In the genomic region with DNA sequence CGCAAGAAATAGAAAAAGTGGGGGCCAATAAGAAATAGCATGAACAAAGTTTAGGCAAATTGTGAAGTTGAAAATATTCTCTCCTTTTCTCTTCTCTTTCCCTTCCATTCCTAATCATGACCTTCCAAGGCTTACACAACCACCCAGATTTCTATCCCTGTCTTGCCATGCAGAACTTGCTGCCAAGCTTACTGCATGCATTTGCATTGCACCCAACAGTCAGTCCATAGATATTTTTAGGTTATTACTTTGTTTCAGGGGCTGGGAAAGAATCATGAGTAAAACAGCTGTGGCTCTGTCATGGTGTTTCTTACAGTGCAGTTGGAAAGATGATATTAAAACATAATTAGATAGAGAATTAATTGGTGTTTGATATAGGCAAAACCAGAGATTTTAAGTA, we compare ENCODE assay signal across 20 cellular contexts.
A peak's percentile ranks its signal among the peaks of the same experiment; 100 is the strongest.
DNase-seq lines count a peak whose midpoint lies in the region; ATAC-seq, FAIRE-seq and TF ChIP-seq lines count a peak whose summit lies in the region.
"Had no signal": no experiment of that assay in that cellular context is flagged by ENCODE, and none has a peak within 500 bp of the region (broad histone marks: within the 10 kb centered on the region; RNA-seq: fewer than 3 reads in every experiment).

No MANE protein-coding gene starts in this region.

- intact Hi-C loops in left ventricle myocardium superior (cut with micrococcal nuclease) (no loop called here), Right ventricle myocardium inferior (cut with DNase I) (no loop called here)

- DNase-seq in left ventricle myocardium superior, result no peak
- no peak for DNase-seq in Right ventricle myocardium inferior (ENCODE audit: missing footprints)
- DNase-seq in myocyte (ENCODE audit: low read depth), result peak; percentile 3
- DNase-seq in GM19239 (ENCODE audit: insufficient read length, low spot score), result no peak
- DNase-seq in H9, result no peak
- DNase-seq: AML-193; Caco-2; Calu3; CD4-positive, alpha-beta T cell; CD8-positive, alpha-beta T cell; DMS79 treated with DMSO at 0.1 percent for 48 hours; GF-D8 had no signal

- H3K4ac ChIP-seq in H9 (ENCODE audit: low read depth, low read length), result no peak overlapping the region

- H2AFZ ChIP-seq in H9 (ENCODE audit: low read length), result no peak overlapping the region

- no peak overlapping the region for H4K5ac ChIP-seq in H9 (ENCODE audit: insufficient read length, low read depth, low read length)

- no peaks in the 10 kb centered on the region for H3K79me2 ChIP-seq in H9 (ENCODE audit: insufficient read depth, low read length)

- no peak overlapping the region for H3K23ac ChIP-seq in H9 (ENCODE audit: insufficient read length, low read depth, low read length)

- no peak overlapping the region for H3K9ac ChIP-seq in H9 (ENCODE audit: extremely low read depth, insufficient read length, low read length)
- H3K9ac ChIP-seq: BLaER1 treated with 17β-estradiol and CSF1 and Interleukin-3, amounts not matched to agents 10 nM and 100 nM had no signal

- H3K14ac ChIP-seq in H9 (ENCODE audit: insufficient read depth, low read length), result no peak overlapping the region

- H2AK5ac ChIP-seq in H9 (ENCODE audit: insufficient read length, low read length), result no peak overlapping the region

- no CpG with 5 or more reads among the region's 1 CpG for WGBS in H9 (ENCODE audit: extremely low coverage, insufficient read length, low lambda C conversion rate)

- H3K4me1 Mint-ChIP-seq in H9, result peaks cover 8% of the 10 kb centered on the region in 2 experiments
- H3K4me1 Mint-ChIP-seq: B cell had no signal

- ATAC-seq in left ventricle myocardium superior, result peak; percentile 57
- ATAC-seq in Right ventricle myocardium inferior, result no peak
- ATAC-seq: A549; CD8-positive, alpha-beta T cell had no signal

- H4K8ac ChIP-seq in H9 (replicated peaks; ENCODE audit: insufficient read length, low read depth, low read length), result no peak overlapping the region

- H3K27ac ChIP-seq in H9 (ENCODE audit: insufficient read length, low read depth, low read length), result no peak overlapping the region
- H3K27ac ChIP-seq: 22Rv1; A549; BLaER1 treated with 17β-estradiol and CSF1 and Interleukin-3, amounts not matched to agents 10 nM and 100 nM; C4-2B had no signal

- peaks cover 5 to 17% of the 10 kb centered on the region in 2 experiments for H3K9me3 Mint-ChIP-seq in H9
- H3K9me3 Mint-ChIP-seq: CD8-positive, alpha-beta T cell had no signal

- H3T11ph ChIP-seq in H9 (ENCODE audit: low read length), result no peak overlapping the region

- H3K4me3 Mint-ChIP-seq in H9, result no peak overlapping the region
- H3K4me3 Mint-ChIP-seq: B cell; CD4-positive, alpha-beta T cell; CD8-positive, alpha-beta T cell had no signal

- no peak overlapping the region for H3K56ac ChIP-seq in H9 (ENCODE audit: insufficient read length, low read depth, low read length)

- H4K91ac ChIP-seq in H9 (ENCODE audit: insufficient read length, low read depth, low read length), result no peak overlapping the region

- H3K4me1 ChIP-seq in H9 (ENCODE audit: insufficient read depth, low read length), result no peaks in the 10 kb centered on the region
- H3K4me1 ChIP-seq: A549; BLaER1 treated with 17β-estradiol and CSF1 and Interleukin-3, amounts not matched to agents 10 nM and 100 nM; Caco-2 had no signal

- no peaks in the 10 kb centered on the region for H3K27me3 ChIP-seq in H9 (ENCODE audit: insufficient read depth, low read length)
- H3K27me3 ChIP-seq: BLaER1 treated with 17β-estradiol and CSF1 and Interleukin-3, amounts not matched to agents 10 nM and 100 nM had no signal

- no peak overlapping the region for H2BK20ac ChIP-seq in H9 (ENCODE audit: low read depth, low read length, poor library complexity, severe bottlenecking)

- H3K23me2 ChIP-seq in H9 (ENCODE audit: insufficient read length, low read depth, low read length, poor library complexity, severe bottlenecking), result no peaks in the 10 kb centered on the region

- no peak overlapping the region for H2BK15ac ChIP-seq in H9 (ENCODE audit: low read depth, low read length)

- H2BK120ac ChIP-seq in H9 (ENCODE audit: low read depth, low read length, poor library complexity, severe bottlenecking), result no peak overlapping the region

- H2BK5ac ChIP-seq in H9 (ENCODE audit: insufficient read length, low read length), result no peak overlapping the region

- no peak for FAIRE-seq in GM19239 (lab: Jason Lieb, UNC)
- FAIRE-seq: A549, D721Med, G401.6, GM12891 had no signal

- no peaks in the 10 kb centered on the region for H3K9me3 ChIP-seq in H9 (ENCODE audit: control insufficient read depth, low read depth, low read length)
- H3K9me3 ChIP-seq: A549, Caco-2 had no signal

- no peak overlapping the region for H3K27ac Mint-ChIP-seq in H9
- H3K27ac Mint-ChIP-seq: B cell; CD4-positive, alpha-beta T cell; CD8-positive, alpha-beta T cell had no signal

- no peaks in the 10 kb centered on the region for H3K79me1 ChIP-seq in H9 (ENCODE audit: insufficient read depth, low read depth, low read length, poor library complexity, severe bottlenecking)

- TF ChIP-seq CTCF in H9 (conservative IDR thresholded peaks at IDR 0.05), result no peak

- H4K20me1 ChIP-seq in H9 (ENCODE audit: control insufficient read depth, insufficient read depth, insufficient read length), result no peaks in the 10 kb centered on the region
- H4K20me1 ChIP-seq: BLaER1 treated with 17β-estradiol and CSF1 and Interleukin-3, amounts not matched to agents 10 nM and 100 nM had no signal

- peaks cover 0 to 8% (median 2%) of the 10 kb centered on the region in 3 experiments; a peak in 3 of 7 replicates for H3K36me3 Mint-ChIP-seq in H9 (ENCODE audit: insufficient read depth in 1 of 3, low read depth in 3 of 3)
- H3K36me3 Mint-ChIP-seq: CD8-positive, alpha-beta T cell had no signal

- no peak overlapping the region for H3K18ac ChIP-seq in H9 (ENCODE audit: insufficient read length, low read depth, low read length)

- no peak overlapping the region for H2BK12ac ChIP-seq in H9 (ENCODE audit: insufficient read length, low read depth, low read length)

- H3K4me2 ChIP-seq in H9 (ENCODE audit: insufficient read depth, insufficient read length, low read length), result no peak overlapping the region
- H3K4me2 ChIP-seq: A549; BLaER1 treated with 17β-estradiol and CSF1 and Interleukin-3, amounts not matched to agents 10 nM and 100 nM had no signal

- no peaks in the 10 kb centered on the region for H3K27me3 Mint-ChIP-seq in H9 (ENCODE audit: low read depth)
- H3K27me3 Mint-ChIP-seq: B cell; CD4-positive, alpha-beta T cell had no signal
